In genomic region chr3:71581981-71582611, GRCh38 we compare ENCODE assay signal across 8 cellular contexts. TPM values are rescaled to one million over a fixed set of nuclear protein-coding genes. Genes with fewer than 3 reads are reported as not detected.
A peak's percentile ranks its signal among the peaks of the same experiment; 100 is the strongest.
DNase-seq lines count a peak whose midpoint lies in the region; TF ChIP-seq lines count a peak whose summit lies in the region.

No MANE protein-coding gene starts in this region.

- H2AK5ac ChIP-seq in mesenchymal stem cell (ENCODE audit: low read length, severe bottlenecking) = peak overlapping the region; percentile 99

- H3K36me3 ChIP-seq in mesenchymal stem cell (ENCODE audit: control insufficient read depth in 1 of 2, insufficient read depth in 2 of 2, low read depth in 1 of 2, low read length in 2 of 2) = no peaks in the 10 kb centered on the region

- peak overlapping the region; percentile 83 for H3K9ac ChIP-seq in mesenchymal stem cell (ENCODE audit: low read length)

- H3K9me3 ChIP-seq in mesenchymal stem cell (ENCODE audit: control insufficient read depth, low read length) = no peaks in the 10 kb centered on the region

- no peak overlapping the region for H2BK15ac ChIP-seq in mesenchymal stem cell (ENCODE audit: low read depth, poor library complexity, severe bottlenecking)

- H3K4ac ChIP-seq in mesenchymal stem cell (ENCODE audit: low read depth in 1 of 2, low read length in 2 of 2) = peak overlapping the region in 1 of 2 experiments; percentile 26

- peak overlapping the region; percentile 81 to 100 for H3K4me3 ChIP-seq in mesenchymal stem cell (ENCODE audit: insufficient read depth in 1 of 2, low read depth in 1 of 2, low read length in 2 of 2)

- under 1% methylated on average over 59 of the region's 62 CpGs for WGBS in mesenchymal stem cell

- H2AFZ ChIP-seq in mesenchymal stem cell (ENCODE audit: low read depth, low read length) = no peak overlapping the region

- H2BK120ac ChIP-seq in mesenchymal stem cell (ENCODE audit: low read depth, low read length) = peak overlapping the region; percentile 8

- H3K4me1 Mint-ChIP-seq in endothelial cell (ENCODE audit: unreplicated experiment) = peaks cover 21% of the 10 kb centered on the region

- H3K14ac ChIP-seq in mesenchymal stem cell (ENCODE audit: low read length in 2 of 2) = no peak overlapping the region

- H3K27me3 ChIP-seq in mesenchymal stem cell (ENCODE audit: control insufficient read depth in 1 of 2, insufficient read depth in 1 of 2, low read length in 2 of 2) = no peaks in the 10 kb centered on the region

- H3K27ac ChIP-seq in mesenchymal stem cell (ENCODE audit: low read length, poor library complexity, severe bottlenecking) = peak overlapping the region; percentile 99

- H3K18ac ChIP-seq in mesenchymal stem cell (ENCODE audit: low read depth in 1 of 2, low read length in 2 of 2) = peak overlapping the region; percentile 54 to 77

- peak overlapping the region in 1 of 2 experiments; percentile 96 for H3K23ac ChIP-seq in mesenchymal stem cell (ENCODE audit: low read length in 2 of 2)

- H3K4me2 ChIP-seq in mesenchymal stem cell (ENCODE audit: low read length, poor library complexity, severe bottlenecking) = peak overlapping the region; percentile 37

- H3K9me3 Mint-ChIP-seq in endothelial cell (ENCODE audit: unreplicated experiment) = no peaks in the 10 kb centered on the region

- no peak overlapping the region for H3K27ac Mint-ChIP-seq in endothelial cell (ENCODE audit: unreplicated experiment)

- peaks cover 4% of the 10 kb centered on the region for H3K36me3 Mint-ChIP-seq in endothelial cell (ENCODE audit: low read depth, unreplicated experiment)

- H3K27me3 Mint-ChIP-seq in endothelial cell (ENCODE audit: unreplicated experiment) = peaks cover 9% of the 10 kb centered on the region

- peak overlapping the region; percentile 50 for H4K91ac ChIP-seq in mesenchymal stem cell (ENCODE audit: low read length)

- no peaks in the 10 kb centered on the region for H3K4me1 ChIP-seq in mesenchymal stem cell (ENCODE audit: control insufficient read depth, insufficient read depth, low read depth, low read length)

- H2BK5ac ChIP-seq in mesenchymal stem cell (ENCODE audit: low read depth, low read length, poor library complexity, severe bottlenecking) = peak overlapping the region; percentile 97

- no peak overlapping the region for H2BK12ac ChIP-seq in mesenchymal stem cell (ENCODE audit: low read length in 2 of 2)

- no peaks in the 10 kb centered on the region for H3K79me1 ChIP-seq in mesenchymal stem cell (replicated peaks; ENCODE audit: low read length, poor library complexity, severe bottlenecking)

- DNase-seq in EL (peak; percentile 54), NCI-H510A (lab: John Stamatoyannopoulos, UW) (peak; percentile 62), endothelial cell (ENCODE audit: low spot score) (peak; percentile 58), mesenchymal stem cell (peak; percentile 46), NCI-H1092 (lab: John Stamatoyannopoulos, UW) (no peak), NCI-H2196 (lab: John Stamatoyannopoulos, UW; ENCODE audit: unreplicated experiment) (no peak)
- peak; percentile 86 for DNase-seq in activated CD8-positive, alpha-beta memory T cell treated with anti-CD3 and anti-CD28 coated beads for 24 hours
- peak in 2 of 3 donors; percentile 23 to 49 for DNase-seq in stimulated activated CD4-positive, alpha-beta T cell treated with anti-CD3 and anti-CD28 coated beads, TNF-alpha, amount 100 ng/mL, for 48 hours (ENCODE audit: low read depth in 3 of 3)

- H4K8ac ChIP-seq in mesenchymal stem cell (ENCODE audit: low read length) = peak overlapping the region; percentile 50

- H3K4me3 Mint-ChIP-seq in endothelial cell (ENCODE audit: unreplicated experiment) = peak overlapping the region; percentile 95

- TF ChIP-seq CTCF in endothelial cell (IDR thresholded peaks at IDR 0.05; ENCODE audit: unreplicated experiment) = no peak

RNA-seq across cellular contexts. Expression of gene FOXP1, which starts 1.4 kb away (rescaled TPM):
- total RNA-seq in endothelial cell (ENCODE audit: unreplicated experiment) = 71.3 TPM
- 34.2 TPM for polyA plus RNA-seq in mesenchymal stem cell (2013, experiment 1 of 2)
- polyA plus RNA-seq in mesenchymal stem cell (2013, experiment 2 of 2) = 34.5 TPM

Comparison
In these comparisons a context has a peak if more than half of its experiments do, and no peak if none do; other contexts are left out.
1. DNase-seq: peak in EL (single experiment), NCI-H510A (single experiment), activated CD8-positive, alpha-beta memory T cell treated with anti-CD3 and anti-CD28 coated beads for 24 hours (single experiment), endothelial cell (single experiment), mesenchymal stem cell (single experiment) and stimulated activated CD4-positive, alpha-beta T cell treated with anti-CD3 and anti-CD28 coated beads, TNF-alpha, amount 100 ng/mL, for 48 hours (2 of 3); none in NCI-H1092 (single experiment) and NCI-H2196 (single experiment).